In genomic region chr9:40991741-40992471, GRCh38 we compare ENCODE assay signal across 8 cellular contexts.
A peak's percentile ranks its signal among the peaks of the same experiment; 100 is the strongest.
DNase-seq lines count a peak whose midpoint lies in the region; ATAC-seq, FAIRE-seq and TF ChIP-seq lines count a peak whose summit lies in the region.
"Not testable (repeated sequence)": the region's sequence is repeated elsewhere in the genome, so short reads cannot be mapped to it uniquely, and the experiment has no call there.

No MANE protein-coding gene starts in this region.

- H3K36me3 Mint-ChIP-seq in HFFc6 (ENCODE audit: low read depth), result peaks cover 22% of the 10 kb centered on the region

- H3K4me1 ChIP-seq in duodenal mucosa (ENCODE audit: control insufficient read depth in 1 of 2, insufficient read depth in 2 of 2, low read length in 2 of 2), result peaks cover 0 to 14% of the 10 kb centered on the region in 2 donors
- H3K4me1 ChIP-seq in skeletal muscle satellite cell (ENCODE audit: control insufficient read depth, insufficient read depth, low read length), result not testable (repeated sequence)

- not testable (repeated sequence) for H3K9me3 ChIP-seq in duodenal mucosa (ENCODE audit: control insufficient read depth in 1 of 2, low read length in 2 of 2); skeletal muscle satellite cell (replicated peaks; ENCODE audit: low read length)

- H3K27ac Mint-ChIP-seq in HFFc6, result not testable (repeated sequence)

- H3K27me3 Mint-ChIP-seq in HFFc6 (ENCODE audit: insufficient read depth), result not testable (repeated sequence)

- H3K4me3 Mint-ChIP-seq in HFFc6, result not testable (repeated sequence)

- H3K9ac ChIP-seq in duodenal mucosa (ENCODE audit: low read depth in 1 of 2, low read length in 2 of 2), result peak overlapping the region; percentile 85 to 94
- peak overlapping the region; percentile 85 for H3K9ac ChIP-seq in skeletal muscle satellite cell (ENCODE audit: low read depth, low read length)

- FAIRE-seq in urothelium cell line (lab: Jason Lieb, UNC), result not testable (repeated sequence)

- H3K4me2 ChIP-seq in skeletal muscle satellite cell (ENCODE audit: low read length), result peak overlapping the region; percentile 84

- H3K4me1 Mint-ChIP-seq in HFFc6 (ENCODE audit: low read depth), result peaks cover 32% of the 10 kb centered on the region

- H3K4me3 ChIP-seq in duodenal mucosa (ENCODE audit: low read depth in 1 of 2, low read length in 2 of 2) (peak overlapping the region; percentile 87 to 88), kidney epithelial cell (ENCODE audit: low read depth, low read length) (peak overlapping the region; percentile 98), skeletal muscle satellite cell (ENCODE audit: low read length) (peak overlapping the region; percentile 77)

- DNase-seq in HFFc6 (peak; percentile 99), LHCN-M2 (ENCODE audit: low read depth) (peak; percentile 98), kidney epithelial cell (ENCODE audit: low read depth) (peak; percentile 95), urothelium cell line (ENCODE audit: low spot score) (peak; percentile 92)
- DNase-seq in activated CD8-positive, alpha-beta memory T cell treated with anti-CD3 and anti-CD28 coated beads for 24 hours, result peak; percentile 100

- TF ChIP-seq CTCF in HFFc6 (IDR thresholded peaks at IDR 0.05) (peak; percentile 95), kidney epithelial cell (IDR thresholded peaks at IDR 0.05; ENCODE audit: insufficient read depth, low read length, poor library complexity, severe bottlenecking) (peak; percentile 92)

- not testable (repeated sequence) for H3K9me3 Mint-ChIP-seq in HFFc6

- peak; percentile 100 for ATAC-seq in GM18498 (IDR thresholded peaks at IDR 0.05; ENCODE audit: unreplicated experiment)

- peak overlapping the region; percentile 79 for H3K27ac ChIP-seq in duodenal mucosa (ENCODE audit: low read depth, low read length)

- H3K27me3 ChIP-seq in duodenal mucosa (ENCODE audit: control insufficient read depth in 1 of 2, insufficient read depth in 2 of 2, low read length in 2 of 2); kidney epithelial cell (ENCODE audit: control insufficient read depth, insufficient read depth, low read length); skeletal muscle satellite cell (ENCODE audit: control insufficient read depth, insufficient read depth, low read length): not testable (repeated sequence)

- not testable (repeated sequence) for H3K36me3 ChIP-seq in duodenal mucosa (ENCODE audit: control insufficient read depth in 1 of 2, insufficient read depth in 2 of 2, low read length in 2 of 2); kidney epithelial cell (ENCODE audit: control insufficient read depth, insufficient read depth, low read length); skeletal muscle satellite cell (ENCODE audit: insufficient read depth, low read length)

Comparison
In these comparisons a context has a peak if more than half of its experiments do, and no peak if none do; other contexts are left out.
1. Peak in every context shown above with its lines: DNase-seq, ATAC-seq, H3K4me3 ChIP-seq and H3K27ac ChIP-seq.